Comparison of ENCODE assay signal across 31 cellular contexts in genomic region chr2:146721486-146721885, GRCh38.
DNase-seq lines count a peak whose midpoint lies in the region; ATAC-seq lines count a peak whose summit lies in the region.
"Had no signal": no experiment of that assay in that cellular context is flagged by ENCODE, and none has a peak within 500 bp of the region (broad histone marks: within the 10 kb centered on the region; RNA-seq: fewer than 3 reads in every experiment).

No MANE protein-coding gene starts in this region.

- H3K4me1 ChIP-seq in naive thymus-derived CD4-positive, alpha-beta T cell (ENCODE audit: control insufficient read depth in 2 of 2, insufficient read depth in 2 of 2, low read length in 2 of 2) = no peaks in the 10 kb centered on the region
- H3K4me1 ChIP-seq: adrenal gland, heart right ventricle, sigmoid colon, uterus had no signal

- intact Hi-C loops in naive thymus-derived CD4-positive, alpha-beta T cell (cut with micrococcal nuclease) = no loop called here

- H3K4me3 ChIP-seq in naive thymus-derived CD4-positive, alpha-beta T cell (ENCODE audit: low read length) = no peak overlapping the region
- H3K4me3 ChIP-seq: adrenal gland, GM23338, heart right ventricle, sigmoid colon, thoracic aorta, uterus had no signal

- peaks cover 0 to 9% (median 0%) of the 10 kb centered on the region in 3 experiments for H3K9me3 ChIP-seq in naive thymus-derived CD4-positive, alpha-beta T cell (ENCODE audit: control insufficient read depth in 2 of 3, low read length in 3 of 3)
- H3K9me3 ChIP-seq: adrenal gland, thoracic aorta, uterus had no signal

- no peak overlapping the region for H3K27ac ChIP-seq in naive thymus-derived CD4-positive, alpha-beta T cell (ENCODE audit: low read depth, low read length)
- H3K27ac ChIP-seq: adrenal gland, brain microvascular endothelial cell, heart right ventricle, HL-60, neutrophil, sigmoid colon, thoracic aorta, uterus, VCaP had no signal

- DNase-seq in COLO668 (lab: John Stamatoyannopoulos, UW; ENCODE audit: unreplicated experiment) (peak; percentile 57), NCI-H2171 treated with DMSO at 0.1 percent for 48 hours (lab: John Stamatoyannopoulos, UW) (peak; percentile 98), SHP77 treated with DMSO at 0.1 percent for 48 hours (lab: John Stamatoyannopoulos, UW) (peak; percentile 36), myocyte (ENCODE audit: low read depth) (peak; percentile 78), superior temporal gyrus (ENCODE audit: extremely low spot score) (no peak), COLO829 (ENCODE audit: low spot score) (no peak)
- no peak for DNase-seq in activated CD4-positive, alpha-beta T cell treated with anti-CD3 and anti-CD28 coated beads, Interleukin-2, amount 50 U/mL, for 48 hours
- no peak for DNase-seq in naive thymus-derived CD4-positive, alpha-beta T cell
- DNase-seq: 8988T; activated CD4-positive, alpha-beta T cell treated with anti-CD3 and anti-CD28 coated beads for 4 hours; activated naive CD4-positive, alpha-beta T cell; activated T-cell treated with anti-CD3 and anti-CD28 coated beads, Interleukin-2, amount 50 U/mL, for 4 hours; adrenal gland; brain microvascular endothelial cell; erythroblast; heart right ventricle; Karpas-422; NCI-H82; OCI-M1; Right ventricle myocardium superior; sigmoid colon; stimulated activated CD4-positive, alpha-beta T cell treated with anti-CD3 and anti-CD28 coated beads, Interleukin-15, amount 100 ng/mL, for 24 hours; stimulated activated naive CD4-positive, alpha-beta T cell treated with Interleukin-2 at 50 U/mL for 16 hours; uterus had no signal

- CTCF ChIA-PET in naive thymus-derived CD4-positive, alpha-beta T cell (lab: Charles Lee) = no interaction called here

- no peak for ATAC-seq in naive thymus-derived CD4-positive, alpha-beta T cell
- ATAC-seq: activated T-cell treated with anti-CD3 and anti-CD28 coated beads, Interleukin-2, amount 50 U/mL, for 4 hours; GM23338; heart right ventricle had no signal

- H3K27me3 ChIP-seq in naive thymus-derived CD4-positive, alpha-beta T cell (ENCODE audit: control insufficient read depth in 2 of 2, insufficient read depth in 2 of 2, low read length in 2 of 2) = no peaks in the 10 kb centered on the region
- H3K27me3 ChIP-seq: adrenal gland, brain microvascular endothelial cell, heart right ventricle, neutrophil, sigmoid colon, uterus had no signal

- no peak overlapping the region for H3K27ac Mint-ChIP-seq in naive thymus-derived CD4-positive, alpha-beta T cell
- H3K27ac Mint-ChIP-seq: GM23338; progenitor cell of endocrine pancreas; T-helper 2 cell treated with Interferon-gamma antibody and Interleukin-4, amounts not matched to agents 5 μg/mL and 100 μg/mL, for 36 hours had no signal

- no peaks in the 10 kb centered on the region for H3K36me3 ChIP-seq in naive thymus-derived CD4-positive, alpha-beta T cell (ENCODE audit: control insufficient read depth in 2 of 3, insufficient read depth in 3 of 3, low read length in 3 of 3)
- H3K36me3 ChIP-seq: adrenal gland, brain microvascular endothelial cell, heart right ventricle, neutrophil, sigmoid colon, thoracic aorta, uterus had no signal

- H3K27me3 Mint-ChIP-seq in naive thymus-derived CD4-positive, alpha-beta T cell = no peaks in the 10 kb centered on the region
- H3K27me3 Mint-ChIP-seq: progenitor cell of endocrine pancreas had no signal

- no peak overlapping the region for H3K4me3 Mint-ChIP-seq in naive thymus-derived CD4-positive, alpha-beta T cell
- H3K4me3 Mint-ChIP-seq: activated T-cell treated with anti-CD3 and anti-CD28 coated beads, Interleukin-2, amount 50 U/mL, for 4 hours; GM23338; T-helper 2 cell treated with Interferon-gamma antibody and Interleukin-4, amounts not matched to agents 5 μg/mL and 100 μg/mL, for 36 hours had no signal

- H3K9me3 Mint-ChIP-seq in naive thymus-derived CD4-positive, alpha-beta T cell = peaks cover 0 to 11% (median 4%) of the 10 kb centered on the region in 11 donors

- POLR2A ChIA-PET in naive thymus-derived CD4-positive, alpha-beta T cell (lab: Charles Lee) = no interaction called here

- H3K36me3 Mint-ChIP-seq in naive thymus-derived CD4-positive, alpha-beta T cell = no peaks in the 10 kb centered on the region

- H3K4me1 Mint-ChIP-seq in naive thymus-derived CD4-positive, alpha-beta T cell = no peaks in the 10 kb centered on the region
- H3K4me1 Mint-ChIP-seq: GM23338 had no signal

Comparison
In these comparisons a context has a peak if more than half of its experiments do, and no peak if none do; other contexts are left out.
1. DNase-seq: peak in COLO668 (single experiment), NCI-H2171 treated with DMSO at 0.1 percent for 48 hours (single experiment), SHP77 treated with DMSO at 0.1 percent for 48 hours (single experiment) and myocyte (single experiment); none in superior temporal gyrus (single experiment), activated CD4-positive, alpha-beta T cell treated with anti-CD3 and anti-CD28 coated beads, Interleukin-2, amount 50 U/mL, for 48 hours (0 of 2), naive thymus-derived CD4-positive, alpha-beta T cell (0 of 9) and COLO829 (single experiment).